1 cellular context compared by ENCODE assay signal in the genomic region with DNA sequence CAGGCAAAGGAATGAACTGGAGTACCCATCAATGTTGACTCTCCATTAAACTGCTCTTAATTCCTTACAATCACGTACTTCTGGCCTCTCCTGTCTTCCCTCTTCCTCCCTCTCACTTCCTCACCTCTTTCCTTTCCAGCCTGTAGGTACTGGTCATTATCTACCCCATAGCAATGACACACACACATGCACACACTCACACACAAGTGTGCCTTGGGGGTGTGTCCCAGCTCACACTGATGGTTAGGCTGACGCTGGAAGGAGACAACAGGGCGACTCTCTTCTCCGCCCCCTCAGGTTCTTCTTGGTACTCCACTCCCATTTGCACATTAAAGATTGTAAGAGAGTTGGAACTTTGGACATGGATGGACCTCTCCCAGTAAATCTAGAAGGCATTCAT.
TF ChIP-seq lines count a peak whose summit lies in the region.

No MANE protein-coding gene starts in this region.

TF ChIP-seq in GM12878, 131 proteins besides CTCF, POLR2A, EP300 and RAD21 (continued from another document):
- TF ChIP-seq, protein P1, sequence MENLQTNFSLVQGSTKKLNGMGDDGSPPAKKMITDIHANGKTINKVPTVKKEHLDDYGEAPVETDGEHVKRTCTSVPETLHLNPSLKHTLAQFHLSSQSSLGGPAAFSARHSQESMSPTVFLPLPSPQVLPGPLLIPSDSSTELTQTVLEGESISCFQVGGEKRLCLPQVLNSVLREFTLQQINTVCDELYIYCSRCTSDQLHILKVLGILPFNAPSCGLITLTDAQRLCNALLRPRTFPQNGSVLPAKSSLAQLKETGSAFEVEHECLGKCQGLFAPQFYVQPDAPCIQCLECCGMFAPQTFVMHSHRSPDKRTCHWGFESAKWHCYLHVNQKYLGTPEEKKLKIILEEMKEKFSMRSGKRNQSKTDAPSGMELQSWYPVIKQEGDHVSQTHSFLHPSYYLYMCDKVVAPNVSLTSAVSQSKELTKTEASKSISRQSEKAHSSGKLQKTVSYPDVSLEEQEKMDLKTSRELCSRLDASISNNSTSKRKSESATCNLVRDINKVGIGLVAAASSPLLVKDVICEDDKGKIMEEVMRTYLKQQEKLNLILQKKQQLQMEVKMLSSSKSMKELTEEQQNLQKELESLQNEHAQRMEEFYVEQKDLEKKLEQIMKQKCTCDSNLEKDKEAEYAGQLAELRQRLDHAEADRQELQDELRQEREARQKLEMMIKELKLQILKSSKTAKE (IDR thresholded peaks at IDR 0.05; ENCODE audit: low read depth, poor library complexity, severe bottlenecking) = no peak
- TF ChIP-seq, protein P2, sequence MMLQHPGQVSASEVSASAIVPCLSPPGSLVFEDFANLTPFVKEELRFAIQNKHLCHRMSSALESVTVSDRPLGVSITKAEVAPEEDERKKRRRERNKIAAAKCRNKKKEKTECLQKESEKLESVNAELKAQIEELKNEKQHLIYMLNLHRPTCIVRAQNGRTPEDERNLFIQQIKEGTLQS (IDR thresholded peaks at IDR 0.05; ENCODE audit: borderline replicate concordance, extremely low read depth, low read depth, low read length) = no peak
- TF ChIP-seq, protein P3, sequence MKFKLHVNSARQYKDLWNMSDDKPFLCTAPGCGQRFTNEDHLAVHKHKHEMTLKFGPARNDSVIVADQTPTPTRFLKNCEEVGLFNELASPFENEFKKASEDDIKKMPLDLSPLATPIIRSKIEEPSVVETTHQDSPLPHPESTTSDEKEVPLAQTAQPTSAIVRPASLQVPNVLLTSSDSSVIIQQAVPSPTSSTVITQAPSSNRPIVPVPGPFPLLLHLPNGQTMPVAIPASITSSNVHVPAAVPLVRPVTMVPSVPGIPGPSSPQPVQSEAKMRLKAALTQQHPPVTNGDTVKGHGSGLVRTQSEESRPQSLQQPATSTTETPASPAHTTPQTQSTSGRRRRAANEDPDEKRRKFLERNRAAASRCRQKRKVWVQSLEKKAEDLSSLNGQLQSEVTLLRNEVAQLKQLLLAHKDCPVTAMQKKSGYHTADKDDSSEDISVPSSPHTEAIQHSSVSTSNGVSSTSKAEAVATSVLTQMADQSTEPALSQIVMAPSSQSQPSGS (IDR thresholded peaks at IDR 0.05; ENCODE audit: low read length) = no peak
- no peak for TF ChIP-seq JUND (IDR thresholded peaks at IDR 0.05; ENCODE audit: low read depth, low read length)
- no peak for TF ChIP-seq BCLAF1 (IDR thresholded peaks at IDR 0.05)
- TF ChIP-seq ASH2L (IDR thresholded peaks at IDR 0.05; ENCODE audit: borderline replicate concordance, low read depth) = no peak
- no peak for TF ChIP-seq CBX5 (IDR thresholded peaks at IDR 0.05; ENCODE audit: low read depth)
- TF ChIP-seq MYC (IDR thresholded peaks at IDR 0.05; ENCODE audit: insufficient read depth, insufficient read length, insufficient replicate concordance, low read length, severe bottlenecking) = no peak
- no peak for TF ChIP-seq NR2F1 (conservative IDR thresholded peaks at IDR 0.05)
- TF ChIP-seq TARDBP (IDR thresholded peaks at IDR 0.05; ENCODE audit: borderline replicate concordance) = no peak
- TF ChIP-seq, protein P4, sequence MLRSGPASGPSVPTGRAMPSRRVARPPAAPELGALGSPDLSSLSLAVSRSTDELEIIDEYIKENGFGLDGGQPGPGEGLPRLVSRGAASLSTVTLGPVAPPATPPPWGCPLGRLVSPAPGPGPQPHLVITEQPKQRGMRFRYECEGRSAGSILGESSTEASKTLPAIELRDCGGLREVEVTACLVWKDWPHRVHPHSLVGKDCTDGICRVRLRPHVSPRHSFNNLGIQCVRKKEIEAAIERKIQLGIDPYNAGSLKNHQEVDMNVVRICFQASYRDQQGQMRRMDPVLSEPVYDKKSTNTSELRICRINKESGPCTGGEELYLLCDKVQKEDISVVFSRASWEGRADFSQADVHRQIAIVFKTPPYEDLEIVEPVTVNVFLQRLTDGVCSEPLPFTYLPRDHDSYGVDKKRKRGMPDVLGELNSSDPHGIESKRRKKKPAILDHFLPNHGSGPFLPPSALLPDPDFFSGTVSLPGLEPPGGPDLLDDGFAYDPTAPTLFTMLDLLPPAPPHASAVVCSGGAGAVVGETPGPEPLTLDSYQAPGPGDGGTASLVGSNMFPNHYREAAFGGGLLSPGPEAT (IDR thresholded peaks at IDR 0.05; ENCODE audit: low read depth) = no peak
